1 cellular context compared by ENCODE assay signal in the genomic region with DNA sequence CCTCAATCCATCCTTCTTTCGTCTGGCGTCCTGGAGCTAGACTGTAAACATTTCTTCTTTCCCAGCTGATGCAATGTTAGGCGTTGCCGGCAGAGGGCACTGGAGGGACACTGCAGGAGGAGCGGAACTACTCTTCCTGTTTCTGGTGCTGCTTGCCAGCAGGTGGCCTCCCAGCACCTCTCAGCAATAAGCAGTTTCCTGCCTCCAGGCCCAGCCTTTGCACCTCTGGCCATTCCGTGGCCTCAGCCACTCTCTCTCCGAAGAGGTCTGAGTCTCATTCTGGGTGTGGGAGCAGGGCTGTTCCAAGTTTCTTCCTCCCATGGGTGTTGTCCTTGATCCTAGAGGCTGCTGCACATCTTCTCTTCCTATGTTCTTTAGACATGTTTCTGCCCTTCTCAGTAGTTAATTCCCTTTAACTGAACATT.
TF ChIP-seq lines count a peak whose summit lies in the region.

No MANE protein-coding gene starts in this region.

TF ChIP-seq in HEK293, 187 proteins besides CTCF, POLR2A, EP300 and RAD21 (continued from another document and continues in another):
- TF ChIP-seq, protein P1, sequence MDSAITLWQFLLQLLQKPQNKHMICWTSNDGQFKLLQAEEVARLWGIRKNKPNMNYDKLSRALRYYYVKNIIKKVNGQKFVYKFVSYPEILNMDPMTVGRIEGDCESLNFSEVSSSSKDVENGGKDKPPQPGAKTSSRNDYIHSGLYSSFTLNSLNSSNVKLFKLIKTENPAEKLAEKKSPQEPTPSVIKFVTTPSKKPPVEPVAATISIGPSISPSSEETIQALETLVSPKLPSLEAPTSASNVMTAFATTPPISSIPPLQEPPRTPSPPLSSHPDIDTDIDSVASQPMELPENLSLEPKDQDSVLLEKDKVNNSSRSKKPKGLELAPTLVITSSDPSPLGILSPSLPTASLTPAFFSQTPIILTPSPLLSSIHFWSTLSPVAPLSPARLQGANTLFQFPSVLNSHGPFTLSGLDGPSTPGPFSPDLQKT (IDR thresholded peaks at IDR 0.05; ENCODE audit: borderline replicate concordance, low read depth, low read length) = no peak
- TF ChIP-seq, protein P2, sequence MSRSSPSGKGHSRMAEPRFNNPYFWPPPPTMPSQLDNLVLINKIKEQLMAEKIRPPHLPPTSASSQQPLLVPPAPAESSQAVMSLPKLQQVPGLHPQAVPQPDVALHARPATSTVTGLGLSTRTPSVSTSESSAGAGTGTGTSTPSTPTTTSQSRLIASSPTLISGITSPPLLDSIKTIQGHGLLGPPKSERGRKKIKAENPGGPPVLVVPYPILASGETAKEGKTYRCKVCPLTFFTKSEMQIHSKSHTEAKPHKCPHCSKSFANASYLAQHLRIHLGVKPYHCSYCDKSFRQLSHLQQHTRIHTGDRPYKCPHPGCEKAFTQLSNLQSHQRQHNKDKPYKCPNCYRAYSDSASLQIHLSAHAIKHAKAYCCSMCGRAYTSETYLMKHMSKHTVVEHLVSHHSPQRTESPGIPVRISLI (tag by site-specific recombination; IDR thresholded peaks at IDR 0.05) = no peak
- no peak for TF ChIP-seq KLF16 (tag by site-specific recombination; IDR thresholded peaks at IDR 0.05)
- no peak for TF ChIP-seq ZNF311 (tag by site-specific recombination; IDR thresholded peaks at IDR 0.05; ENCODE audit: borderline replicate concordance)
- no peak for TF ChIP-seq ZNF596 (tag by site-specific recombination; IDR thresholded peaks at IDR 0.05)
- TF ChIP-seq ZNF548 (tag by site-specific recombination; IDR thresholded peaks at IDR 0.05) = no peak
- no peak; the same call in 1 of the 2 replicates for TF ChIP-seq ZNF76 (tag by site-specific recombination; IDR thresholded peaks at IDR 0.05; ENCODE audit: borderline replicate concordance, low read depth)
- TF ChIP-seq ZNF37A (tag by site-specific recombination; IDR thresholded peaks at IDR 0.05) = no peak
- TF ChIP-seq, protein P3, sequence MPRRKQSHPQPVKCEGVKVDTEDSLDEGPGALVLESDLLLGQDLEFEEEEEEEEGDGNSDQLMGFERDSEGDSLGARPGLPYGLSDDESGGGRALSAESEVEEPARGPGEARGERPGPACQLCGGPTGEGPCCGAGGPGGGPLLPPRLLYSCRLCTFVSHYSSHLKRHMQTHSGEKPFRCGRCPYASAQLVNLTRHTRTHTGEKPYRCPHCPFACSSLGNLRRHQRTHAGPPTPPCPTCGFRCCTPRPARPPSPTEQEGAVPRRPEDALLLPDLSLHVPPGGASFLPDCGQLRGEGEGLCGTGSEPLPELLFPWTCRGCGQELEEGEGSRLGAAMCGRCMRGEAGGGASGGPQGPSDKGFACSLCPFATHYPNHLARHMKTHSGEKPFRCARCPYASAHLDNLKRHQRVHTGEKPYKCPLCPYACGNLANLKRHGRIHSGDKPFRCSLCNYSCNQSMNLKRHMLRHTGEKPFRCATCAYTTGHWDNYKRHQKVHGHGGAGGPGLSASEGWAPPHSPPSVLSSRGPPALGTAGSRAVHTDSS (tag by site-specific recombination; IDR thresholded peaks at IDR 0.05) = no peak
- TF ChIP-seq FEZF1 (tag by site-specific recombination; IDR thresholded peaks at IDR 0.05) = no peak
- TF ChIP-seq ZIC2 (tag by site-specific recombination; IDR thresholded peaks at IDR 0.05) = peak; percentile 76
- no peak for TF ChIP-seq ZNF791 (tag by site-specific recombination; IDR thresholded peaks at IDR 0.05)
- no peak for TF ChIP-seq ZNF223 (tag by site-specific recombination; IDR thresholded peaks at IDR 0.05)
- TF ChIP-seq ZNF335 (tag by site-specific recombination; conservative IDR thresholded peaks at IDR 0.05) = no peak
- no peak for TF ChIP-seq ZNF426 (tag by site-specific recombination; IDR thresholded peaks at IDR 0.05)
- TF ChIP-seq, protein P4, sequence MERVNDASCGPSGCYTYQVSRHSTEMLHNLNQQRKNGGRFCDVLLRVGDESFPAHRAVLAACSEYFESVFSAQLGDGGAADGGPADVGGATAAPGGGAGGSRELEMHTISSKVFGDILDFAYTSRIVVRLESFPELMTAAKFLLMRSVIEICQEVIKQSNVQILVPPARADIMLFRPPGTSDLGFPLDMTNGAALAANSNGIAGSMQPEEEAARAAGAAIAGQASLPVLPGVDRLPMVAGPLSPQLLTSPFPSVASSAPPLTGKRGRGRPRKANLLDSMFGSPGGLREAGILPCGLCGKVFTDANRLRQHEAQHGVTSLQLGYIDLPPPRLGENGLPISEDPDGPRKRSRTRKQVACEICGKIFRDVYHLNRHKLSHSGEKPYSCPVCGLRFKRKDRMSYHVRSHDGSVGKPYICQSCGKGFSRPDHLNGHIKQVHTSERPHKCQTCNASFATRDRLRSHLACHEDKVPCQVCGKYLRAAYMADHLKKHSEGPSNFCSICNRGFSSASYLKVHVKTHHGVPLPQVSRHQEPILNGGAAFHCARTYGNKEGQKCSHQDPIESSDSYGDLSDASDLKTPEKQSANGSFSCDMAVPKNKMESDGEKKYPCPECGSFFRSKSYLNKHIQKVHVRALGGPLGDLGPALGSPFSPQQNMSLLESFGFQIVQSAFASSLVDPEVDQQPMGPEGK (tag by site-specific recombination; IDR thresholded peaks at IDR 0.05) = 0 out of 2 replicates have a peak, but pooled peaks have one; percentile 23
- TF ChIP-seq RBAK (tag by site-specific recombination; IDR thresholded peaks at IDR 0.05) = no peak
- TF ChIP-seq YY1 (tag by site-specific recombination; IDR thresholded peaks at IDR 0.05) = no peak
- no peak for TF ChIP-seq HOXA7 (CRISPR knock-in tag; IDR thresholded peaks at IDR 0.05; ENCODE audit: borderline replicate concordance)
- TF ChIP-seq, protein P5, sequence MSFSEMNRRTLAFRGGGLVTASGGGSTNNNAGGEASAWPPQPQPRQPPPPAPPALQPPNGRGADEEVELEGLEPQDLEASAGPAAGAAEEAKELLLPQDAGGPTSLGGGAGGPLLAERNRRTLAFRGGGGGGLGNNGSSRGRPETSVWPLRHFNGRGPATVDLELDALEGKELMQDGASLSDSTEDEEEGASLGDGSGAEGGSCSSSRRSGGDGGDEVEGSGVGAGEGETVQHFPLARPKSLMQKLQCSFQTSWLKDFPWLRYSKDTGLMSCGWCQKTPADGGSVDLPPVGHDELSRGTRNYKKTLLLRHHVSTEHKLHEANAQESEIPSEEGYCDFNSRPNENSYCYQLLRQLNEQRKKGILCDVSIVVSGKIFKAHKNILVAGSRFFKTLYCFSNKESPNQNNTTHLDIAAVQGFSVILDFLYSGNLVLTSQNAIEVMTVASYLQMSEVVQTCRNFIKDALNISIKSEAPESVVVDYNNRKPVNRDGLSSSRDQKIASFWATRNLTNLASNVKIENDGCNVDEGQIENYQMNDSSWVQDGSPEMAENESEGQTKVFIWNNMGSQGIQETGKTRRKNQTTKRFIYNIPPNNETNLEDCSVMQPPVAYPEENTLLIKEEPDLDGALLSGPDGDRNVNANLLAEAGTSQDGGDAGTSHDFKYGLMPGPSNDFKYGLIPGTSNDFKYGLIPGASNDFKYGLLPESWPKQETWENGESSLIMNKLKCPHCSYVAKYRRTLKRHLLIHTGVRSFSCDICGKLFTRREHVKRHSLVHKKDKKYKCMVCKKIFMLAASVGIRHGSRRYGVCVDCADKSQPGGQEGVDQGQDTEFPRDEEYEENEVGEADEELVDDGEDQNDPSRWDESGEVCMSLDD (tag by site-specific recombination; IDR thresholded peaks at IDR 0.05) = no peak
- no peak; the same call in 1 of the 2 replicates for TF ChIP-seq GLIS2 (tag by site-specific recombination; IDR thresholded peaks at IDR 0.05)
- no peak for TF ChIP-seq ZNF423 (tag by site-specific recombination; IDR thresholded peaks at IDR 0.05)
- TF ChIP-seq, protein P6, sequence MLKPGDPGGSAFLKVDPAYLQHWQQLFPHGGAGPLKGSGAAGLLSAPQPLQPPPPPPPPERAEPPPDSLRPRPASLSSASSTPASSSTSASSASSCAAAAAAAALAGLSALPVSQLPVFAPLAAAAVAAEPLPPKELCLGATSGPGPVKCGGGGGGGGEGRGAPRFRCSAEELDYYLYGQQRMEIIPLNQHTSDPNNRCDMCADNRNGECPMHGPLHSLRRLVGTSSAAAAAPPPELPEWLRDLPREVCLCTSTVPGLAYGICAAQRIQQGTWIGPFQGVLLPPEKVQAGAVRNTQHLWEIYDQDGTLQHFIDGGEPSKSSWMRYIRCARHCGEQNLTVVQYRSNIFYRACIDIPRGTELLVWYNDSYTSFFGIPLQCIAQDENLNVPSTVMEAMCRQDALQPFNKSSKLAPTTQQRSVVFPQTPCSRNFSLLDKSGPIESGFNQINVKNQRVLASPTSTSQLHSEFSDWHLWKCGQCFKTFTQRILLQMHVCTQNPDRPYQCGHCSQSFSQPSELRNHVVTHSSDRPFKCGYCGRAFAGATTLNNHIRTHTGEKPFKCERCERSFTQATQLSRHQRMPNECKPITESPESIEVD (tag by site-specific recombination; IDR thresholded peaks at IDR 0.05) = no peak
- no peak for TF ChIP-seq ZFP3 (tag by site-specific recombination; IDR thresholded peaks at IDR 0.05; ENCODE audit: low read depth)
- TF ChIP-seq ZBTB20 (tag by site-specific recombination; IDR thresholded peaks at IDR 0.05) = no peak
- no peak for TF ChIP-seq ZNF221 (tag by site-specific recombination; IDR thresholded peaks at IDR 0.05; ENCODE audit: borderline replicate concordance)
- TF ChIP-seq SCRT1 (tag by site-specific recombination; IDR thresholded peaks at IDR 0.05; ENCODE audit: borderline replicate concordance) = no peak; the same call in 1 of the 2 replicates
- TF ChIP-seq BCL11A (tag by site-specific recombination; IDR thresholded peaks at IDR 0.05; ENCODE audit: low read depth) = no peak
- TF ChIP-seq, protein P7, sequence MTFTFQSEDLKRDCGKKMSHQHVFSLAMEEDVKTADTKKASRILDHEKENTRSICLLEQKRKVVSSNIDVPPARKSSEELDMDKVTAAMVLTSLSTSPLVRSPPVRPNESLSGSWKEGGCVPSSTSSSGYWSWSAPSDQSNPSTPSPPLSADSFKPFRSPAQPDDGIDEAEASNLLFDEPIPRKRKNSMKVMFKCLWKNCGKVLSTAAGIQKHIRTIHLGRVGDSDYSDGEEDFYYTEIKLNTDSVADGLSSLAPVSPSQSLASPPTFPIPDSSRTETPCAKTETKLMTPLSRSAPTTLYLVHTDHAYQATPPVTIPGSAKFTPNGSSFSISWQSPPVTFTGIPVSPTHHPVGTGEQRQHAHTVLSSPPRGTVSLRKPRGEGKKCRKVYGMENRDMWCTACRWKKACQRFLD (tag by site-specific recombination; IDR thresholded peaks at IDR 0.05) = no peak
- no peak for TF ChIP-seq ZNF544 (tag by site-specific recombination; IDR thresholded peaks at IDR 0.05)
- TF ChIP-seq YY2 (tag by site-specific recombination; IDR thresholded peaks at IDR 0.05) = no peak
- TF ChIP-seq, protein P8, sequence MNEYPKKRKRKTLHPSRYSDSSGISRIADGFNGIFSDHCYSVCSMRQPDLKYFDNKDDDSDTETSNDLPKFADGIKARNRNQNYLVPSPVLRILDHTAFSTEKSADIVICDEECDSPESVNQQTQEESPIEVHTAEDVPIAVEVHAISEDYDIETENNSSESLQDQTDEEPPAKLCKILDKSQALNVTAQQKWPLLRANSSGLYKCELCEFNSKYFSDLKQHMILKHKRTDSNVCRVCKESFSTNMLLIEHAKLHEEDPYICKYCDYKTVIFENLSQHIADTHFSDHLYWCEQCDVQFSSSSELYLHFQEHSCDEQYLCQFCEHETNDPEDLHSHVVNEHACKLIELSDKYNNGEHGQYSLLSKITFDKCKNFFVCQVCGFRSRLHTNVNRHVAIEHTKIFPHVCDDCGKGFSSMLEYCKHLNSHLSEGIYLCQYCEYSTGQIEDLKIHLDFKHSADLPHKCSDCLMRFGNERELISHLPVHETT (tag by site-specific recombination; IDR thresholded peaks at IDR 0.05) = 0 out of 2 replicates have a peak, but pooled peaks have one; percentile 35
- TF ChIP-seq, protein P9, sequence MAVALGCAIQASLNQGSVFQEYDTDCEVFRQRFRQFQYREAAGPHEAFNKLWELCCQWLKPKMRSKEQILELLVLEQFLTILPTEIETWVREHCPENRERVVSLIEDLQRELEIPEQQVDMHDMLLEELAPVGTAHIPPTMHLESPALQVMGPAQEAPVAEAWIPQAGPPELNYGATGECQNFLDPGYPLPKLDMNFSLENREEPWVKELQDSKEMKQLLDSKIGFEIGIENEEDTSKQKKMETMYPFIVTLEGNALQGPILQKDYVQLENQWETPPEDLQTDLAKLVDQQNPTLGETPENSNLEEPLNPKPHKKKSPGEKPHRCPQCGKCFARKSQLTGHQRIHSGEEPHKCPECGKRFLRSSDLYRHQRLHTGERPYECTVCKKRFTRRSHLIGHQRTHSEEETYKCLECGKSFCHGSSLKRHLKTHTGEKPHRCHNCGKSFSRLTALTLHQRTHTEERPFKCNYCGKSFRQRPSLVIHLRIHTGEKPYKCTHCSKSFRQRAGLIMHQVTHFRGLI (tag by site-specific recombination; IDR thresholded peaks at IDR 0.05) = no peak
- TF ChIP-seq GLI2 (tag by site-specific recombination; IDR thresholded peaks at IDR 0.05; ENCODE audit: borderline replicate concordance, low read depth) = no peak
- no peak for TF ChIP-seq HOXD13 (CRISPR knock-in tag; IDR thresholded peaks at IDR 0.05; ENCODE audit: borderline replicate concordance)
- TF ChIP-seq ZNF19 (tag by site-specific recombination; IDR thresholded peaks at IDR 0.05; ENCODE audit: low read depth) = no peak
- TF ChIP-seq ZNF211 (tag by site-specific recombination; IDR thresholded peaks at IDR 0.05; ENCODE audit: low read depth) = no peak
- TF ChIP-seq, protein P10, sequence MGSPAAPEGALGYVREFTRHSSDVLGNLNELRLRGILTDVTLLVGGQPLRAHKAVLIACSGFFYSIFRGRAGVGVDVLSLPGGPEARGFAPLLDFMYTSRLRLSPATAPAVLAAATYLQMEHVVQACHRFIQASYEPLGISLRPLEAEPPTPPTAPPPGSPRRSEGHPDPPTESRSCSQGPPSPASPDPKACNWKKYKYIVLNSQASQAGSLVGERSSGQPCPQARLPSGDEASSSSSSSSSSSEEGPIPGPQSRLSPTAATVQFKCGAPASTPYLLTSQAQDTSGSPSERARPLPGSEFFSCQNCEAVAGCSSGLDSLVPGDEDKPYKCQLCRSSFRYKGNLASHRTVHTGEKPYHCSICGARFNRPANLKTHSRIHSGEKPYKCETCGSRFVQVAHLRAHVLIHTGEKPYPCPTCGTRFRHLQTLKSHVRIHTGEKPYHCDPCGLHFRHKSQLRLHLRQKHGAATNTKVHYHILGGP (tag by site-specific recombination; IDR thresholded peaks at IDR 0.05) = no peak
- TF ChIP-seq, protein P11, sequence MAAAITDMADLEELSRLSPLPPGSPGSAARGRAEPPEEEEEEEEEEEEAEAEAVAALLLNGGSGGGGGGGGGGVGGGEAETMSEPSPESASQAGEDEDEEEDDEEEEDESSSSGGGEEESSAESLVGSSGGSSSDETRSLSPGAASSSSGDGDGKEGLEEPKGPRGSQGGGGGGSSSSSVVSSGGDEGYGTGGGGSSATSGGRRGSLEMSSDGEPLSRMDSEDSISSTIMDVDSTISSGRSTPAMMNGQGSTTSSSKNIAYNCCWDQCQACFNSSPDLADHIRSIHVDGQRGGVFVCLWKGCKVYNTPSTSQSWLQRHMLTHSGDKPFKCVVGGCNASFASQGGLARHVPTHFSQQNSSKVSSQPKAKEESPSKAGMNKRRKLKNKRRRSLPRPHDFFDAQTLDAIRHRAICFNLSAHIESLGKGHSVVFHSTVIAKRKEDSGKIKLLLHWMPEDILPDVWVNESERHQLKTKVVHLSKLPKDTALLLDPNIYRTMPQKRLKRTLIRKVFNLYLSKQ (tag by site-specific recombination; IDR thresholded peaks at IDR 0.05; ENCODE audit: borderline replicate concordance) = no peak
- TF ChIP-seq ZNF138 (tag by site-specific recombination; IDR thresholded peaks at IDR 0.05; ENCODE audit: borderline replicate concordance) = no peak
- TF ChIP-seq ZNF366 (tag by site-specific recombination; conservative IDR thresholded peaks at IDR 0.05) = 0 out of 2 replicates have a peak, but pooled peaks have one; percentile 40
- TF ChIP-seq ZNF146 (tag by site-specific recombination; IDR thresholded peaks at IDR 0.05) = no peak
- TF ChIP-seq ZNF292 (tag by site-specific recombination; IDR thresholded peaks at IDR 0.05; ENCODE audit: borderline replicate concordance, low read depth) = no peak
- no peak for TF ChIP-seq ZNF560 (tag by site-specific recombination; IDR thresholded peaks at IDR 0.05; ENCODE audit: borderline replicate concordance)
- no peak for TF ChIP-seq ZNF133 (tag by site-specific recombination; IDR thresholded peaks at IDR 0.05)
